37 cellular contexts compared by ENCODE assay signal in genomic region chr13:91493442-91493841, GRCh38.
"Had no signal": no experiment of that assay in that cellular context is flagged by ENCODE, and none has a peak within 500 bp of the region (broad histone marks: within the 10 kb centered on the region; RNA-seq: fewer than 3 reads in every experiment).

No MANE protein-coding gene starts in this region.

- H3K36me3 ChIP-seq: adrenal gland, WERI-Rb-1 had no signal

- H3K4me1 ChIP-seq: adrenal gland, body of pancreas had no signal

- H3K9me3 Mint-ChIP-seq: activated CD4-positive, alpha-beta memory T cell treated with anti-CD3 and anti-CD28 coated beads for 36 hours; activated CD8-positive, alpha-beta T cell treated with anti-CD3 and anti-CD28 coated beads for 36 hours; activated naive CD4-positive, alpha-beta T cell treated with anti-CD3 and anti-CD28 coated beads for 36 hours; activated naive CD8-positive, alpha-beta T cell treated with anti-CD3 and anti-CD28 coated beads for 36 hours; activated T-cell treated with anti-CD3 and anti-CD28 coated beads, Interleukin-2, amount 50 U/mL, for 4 hours; activated T-helper 1 cell treated with anti-CD3 and anti-CD28 coated beads, Interleukin-12 subunit alpha, Interleukin-12 subunit beta, Interleukin-2, Interleukin-4 antibody, amounts not matched to agents 30 ng/mL and 10 ng/mL and 1 ng/mL, durations not matched to agents 14 hours and 24 hours and 36 hours; activated T-helper 17 cell treated with anti-CD3 and anti-CD28 coated beads, Interleukin-2, amount 50 U/mL, for 72 hours; T-helper 1 cell treated with Interleukin-12 subunit alpha and Interleukin-12 subunit beta and Interleukin-4 antibody, amounts not matched to agents 30 μg/mL and 1 μg/mL, for 36 hours; T-helper 2 cell treated with Interferon-gamma antibody and Interleukin-4, amounts not matched to agents 5 μg/mL and 100 μg/mL, for 36 hours had no signal

- DNase-seq: activated CD4-positive, alpha-beta memory T cell treated with anti-CD3 and anti-CD28 coated beads for 36 hours; activated CD4-positive, alpha-beta T cell treated with anti-CD3 and anti-CD28 coated beads for 1 hour; activated CD4-positive, alpha-beta T cell treated with anti-CD3 and anti-CD28 coated beads for 36 hours; activated CD4-positive, alpha-beta T cell treated with anti-CD3 and anti-CD28 coated beads for 48 hours; activated CD4-positive, alpha-beta T cell treated with anti-CD3 and anti-CD28 coated beads, Interleukin-2, amount 50 U/mL, for 1 hour; activated CD4-positive, alpha-beta T cell treated with anti-CD3 and anti-CD28 coated beads, Interleukin-2, amount 50 U/mL, for 4 hours; activated CD4-positive, CD25-positive, alpha-beta regulatory T cell; activated CD8-positive, alpha-beta memory T cell treated with anti-CD3 and anti-CD28 coated beads, Interleukin-2, amount 50 U/mL, for 4 hours; activated CD8-positive, alpha-beta T cell treated with anti-CD3 and anti-CD28 coated beads for 36 hours; activated effector memory CD4-positive, alpha-beta T cell treated with anti-CD3 and anti-CD28 coated beads, Interleukin-2, amount 50 U/mL, for 16 hours; activated gamma-delta T cell treated with Interleukin-2 at 50 U/mL for 16 hours; activated naive CD4-positive, alpha-beta T cell; activated naive CD4-positive, alpha-beta T cell treated with anti-CD3 and anti-CD28 coated beads for 36 hours; activated naive CD4-positive, alpha-beta T cell treated with anti-CD3 and anti-CD28 coated beads, Interleukin-2, amount 50 U/mL, for 16 hours; activated naive CD8-positive, alpha-beta T cell treated with anti-CD3 and anti-CD28 coated beads for 36 hours; activated T-cell treated with anti-CD3 and anti-CD28 coated beads for 4 hours; activated T-cell treated with anti-CD3 and anti-CD28 coated beads, Interleukin-2, amount 50 U/mL, for 1 hour; activated T-cell treated with anti-CD3 and anti-CD28 coated beads, Interleukin-2, amount 50 U/mL, for 4 hours; activated T-cell treated with anti-CD3 and anti-CD28 coated beads, Interleukin-2, amount 50 U/mL, for 72 hours; adrenal gland; amniotic stem cell; aorta; body of pancreas; central memory CD4-positive, alpha-beta T cell; T-helper 1 cell; T-helper 2 cell; T-helper 9 cell; WERI-Rb-1 had no signal

- ATAC-seq: activated CD4-positive, alpha-beta T cell treated with anti-CD3 and anti-CD28 coated beads for 36 hours; activated CD4-positive, CD25-positive, alpha-beta regulatory T cell treated with anti-CD3 and anti-CD28 coated beads, Interleukin-2, amount 50 U/mL, for 24 hours; activated CD8-positive, alpha-beta T cell treated with anti-CD3 and anti-CD28 coated beads for 36 hours; activated naive CD4-positive, alpha-beta T cell treated with anti-CD3 and anti-CD28 coated beads, Interleukin-2, amount 50 U/mL, for 72 hours; activated T-cell treated with anti-CD3 and anti-CD28 coated beads, Interleukin-2, amount 50 U/mL, for 4 hours; activated T-cell treated with anti-CD3 and anti-CD28 coated beads, Interleukin-2, amount 50 U/mL, for 72 hours; activated T-helper 17 cell treated with anti-CD3 and anti-CD28 coated beads, Interleukin-2, amount 50 U/mL, for 72 hours; body of pancreas; WTC11 had no signal

- H3K27me3 Mint-ChIP-seq: activated naive CD8-positive, alpha-beta T cell treated with anti-CD3 and anti-CD28 coated beads for 36 hours; activated T-helper 17 cell treated with anti-CD3 and anti-CD28 coated beads, Interleukin-2, amount 50 U/mL, for 72 hours had no signal

- H3K36me3 Mint-ChIP-seq: activated CD4-positive, alpha-beta memory T cell treated with anti-CD3 and anti-CD28 coated beads for 36 hours; activated naive CD4-positive, alpha-beta T cell treated with anti-CD3 and anti-CD28 coated beads, Interleukin-2, amount 50 U/mL, for 72 hours; activated naive CD8-positive, alpha-beta T cell treated with anti-CD3 and anti-CD28 coated beads for 36 hours had no signal

- H3K9me3 ChIP-seq: adrenal gland, body of pancreas had no signal

- H3K4me3 ChIP-seq: adrenal gland, body of pancreas had no signal

- H3K27me3 ChIP-seq: adrenal gland, body of pancreas had no signal

- H3K4me3 Mint-ChIP-seq: activated CD4-positive, alpha-beta memory T cell treated with anti-CD3 and anti-CD28 coated beads for 36 hours; activated CD4-positive, alpha-beta T cell treated with anti-CD3 and anti-CD28 coated beads for 36 hours; activated CD8-positive, alpha-beta T cell treated with anti-CD3 and anti-CD28 coated beads for 36 hours; activated naive CD4-positive, alpha-beta T cell treated with anti-CD3 and anti-CD28 coated beads for 36 hours; activated naive CD8-positive, alpha-beta T cell treated with anti-CD3 and anti-CD28 coated beads for 36 hours; activated T-cell treated with anti-CD3 and anti-CD28 coated beads, Interleukin-2, amount 50 U/mL, for 4 hours; activated T-cell treated with anti-CD3 and anti-CD28 coated beads, Interleukin-2, amount 50 U/mL, for 72 hours; activated T-helper 1 cell treated with anti-CD3 and anti-CD28 coated beads, Interleukin-12 subunit alpha, Interleukin-12 subunit beta, Interleukin-2, Interleukin-4 antibody, amounts not matched to agents 30 ng/mL and 10 ng/mL and 1 ng/mL, durations not matched to agents 14 hours and 24 hours and 36 hours; activated T-helper 17 cell treated with anti-CD3 and anti-CD28 coated beads, Interleukin-2, amount 50 U/mL, for 72 hours; T-helper 1 cell treated with Interleukin-12 subunit alpha and Interleukin-12 subunit beta and Interleukin-4 antibody, amounts not matched to agents 30 μg/mL and 1 μg/mL, for 36 hours; T-helper 2 cell treated with Interferon-gamma antibody and Interleukin-4, amounts not matched to agents 5 μg/mL and 100 μg/mL, for 36 hours; WTC11 had no signal

- FAIRE-seq: astrocyte, TTC549 had no signal

- H3K27ac Mint-ChIP-seq: activated CD4-positive, alpha-beta memory T cell treated with anti-CD3 and anti-CD28 coated beads for 36 hours; activated CD4-positive, alpha-beta T cell treated with anti-CD3 and anti-CD28 coated beads for 36 hours; activated CD8-positive, alpha-beta T cell treated with anti-CD3 and anti-CD28 coated beads for 36 hours; activated naive CD4-positive, alpha-beta T cell treated with anti-CD3 and anti-CD28 coated beads for 36 hours; activated naive CD4-positive, alpha-beta T cell treated with anti-CD3 and anti-CD28 coated beads, Interleukin-2, amount 50 U/mL, for 72 hours; activated naive CD8-positive, alpha-beta T cell treated with anti-CD3 and anti-CD28 coated beads for 36 hours; activated T-cell treated with anti-CD3 and anti-CD28 coated beads, Interleukin-2, amount 50 U/mL, for 72 hours; activated T-helper 1 cell treated with anti-CD3 and anti-CD28 coated beads, Interleukin-12 subunit alpha, Interleukin-12 subunit beta, Interleukin-2, Interleukin-4 antibody, amounts not matched to agents 30 ng/mL and 10 ng/mL and 1 ng/mL, durations not matched to agents 14 hours and 24 hours and 36 hours; activated T-helper 17 cell treated with anti-CD3 and anti-CD28 coated beads, Interleukin-2, amount 50 U/mL, for 72 hours; T-helper 1 cell treated with Interleukin-12 subunit alpha and Interleukin-12 subunit beta and Interleukin-4 antibody, amounts not matched to agents 30 μg/mL and 1 μg/mL, for 36 hours; T-helper 2 cell treated with Interferon-gamma antibody and Interleukin-4, amounts not matched to agents 5 μg/mL and 100 μg/mL, for 36 hours; WTC11 had no signal

- H3K4me1 Mint-ChIP-seq: activated CD4-positive, alpha-beta T cell treated with anti-CD3 and anti-CD28 coated beads for 36 hours; activated naive CD8-positive, alpha-beta T cell treated with anti-CD3 and anti-CD28 coated beads for 36 hours; activated T-helper 17 cell treated with anti-CD3 and anti-CD28 coated beads, Interleukin-2, amount 50 U/mL, for 72 hours had no signal

- H3K27ac ChIP-seq: adrenal gland, body of pancreas, WERI-Rb-1 had no signal
